In the genomic region with DNA sequence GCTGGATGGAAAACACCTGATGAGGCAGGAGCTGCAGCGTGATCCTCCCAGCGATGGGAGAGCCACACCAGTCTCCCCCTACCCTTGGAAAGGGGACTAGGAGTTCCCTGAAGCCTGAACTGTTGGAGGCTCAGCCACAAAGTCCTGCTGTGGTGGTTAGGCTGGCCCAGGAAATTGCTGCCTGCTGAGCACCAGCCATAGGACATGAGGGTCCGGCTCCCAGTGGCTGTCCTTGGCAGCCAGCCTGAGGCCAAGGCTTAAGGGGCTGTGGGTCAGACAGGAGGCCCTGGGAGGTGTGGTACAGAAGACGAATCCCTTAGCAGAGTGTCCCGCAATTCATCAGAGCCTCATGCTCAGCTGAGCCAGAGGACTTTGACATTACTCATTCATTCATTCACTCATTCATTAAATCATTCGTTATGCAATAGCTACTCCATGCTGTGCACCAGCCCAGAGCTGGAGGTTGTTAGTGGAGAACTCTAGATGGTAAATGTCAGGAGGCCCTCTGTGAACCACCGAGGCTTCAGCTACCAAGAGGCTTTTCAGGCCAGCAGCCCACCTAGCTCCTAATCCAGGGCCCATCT, we compare ENCODE assay signal across 32 cellular contexts. TPM values are rescaled to one million over a fixed set of nuclear protein-coding genes. Genes with fewer than 3 reads are reported as not detected.
"Had no signal": no experiment of that assay in that cellular context is flagged by ENCODE, and none has a peak within 500 bp of the region (broad histone marks: within the 10 kb centered on the region; RNA-seq: fewer than 3 reads in every experiment).

No MANE protein-coding gene starts in this region.

- H3K4me1 ChIP-seq: neural progenitor cell, parathyroid adenoma, psoas muscle, spleen, suprapubic skin, testis, tibial artery, transverse colon, upper lobe of right lung, uterus had no signal

- DNase-seq: natural killer cell; occipital lobe; ovary; psoas muscle; right cardiac atrium; spleen; stimulated activated CD4-positive, alpha-beta T cell treated with anti-CD3 and anti-CD28 coated beads, Interleukin-12 subunit alpha, Interleukin-12 subunit beta, amount 100 ng/mL, for 4 hours; stimulated activated CD4-positive, alpha-beta T cell treated with anti-CD3 and anti-CD28 coated beads, Interleukin-1b, Interleukin-23, amount 100 ng/mL, for 48 hours; stimulated activated CD4-positive, alpha-beta T cell treated with anti-CD3 and anti-CD28 coated beads, Interleukin-4, amount 100 ng/mL, for 1 hour; stimulated activated CD4-positive, alpha-beta T cell treated with anti-CD3 and anti-CD28 coated beads, Interleukin-4, amount 100 ng/mL, for 4 hours; stimulated activated CD8-positive, alpha-beta memory T cell treated with anti-CD3 and anti-CD28 coated beads, Interleukin-4, amount 100 ng/mL, for 48 hours; stimulated activated naive CD4-positive, alpha-beta T cell; stimulated activated naive CD8-positive, alpha-beta T cell treated with anti-CD3 and anti-CD28 coated beads, Interleukin-15, amount 100 ng/mL, for 72 hours; stimulated activated naive CD8-positive, alpha-beta T cell treated with anti-CD3 and anti-CD28 coated beads, Interleukin-15, Interleukin-2, amounts not matched to agents 100 U/mL and 50 U/mL, for 24 hours; substantia nigra; testis; tibial artery; transverse colon; upper lobe of right lung; uterus had no signal

- H3K36me3 ChIP-seq: neural progenitor cell, ovary, spleen, suprapubic skin, tibial artery, transverse colon, upper lobe of right lung, uterus had no signal

- H2AFZ ChIP-seq: neural progenitor cell, parathyroid adenoma had no signal

- H3K79me2 ChIP-seq: parathyroid adenoma had no signal

- H3K4me2 ChIP-seq: neural progenitor cell, smooth muscle cell had no signal

- H3K9me3 ChIP-seq: ovary, psoas muscle, spleen, suprapubic skin, testis, tibial artery, transverse colon, upper lobe of right lung, uterus had no signal

- ATAC-seq: natural killer cell; psoas muscle; right cardiac atrium; sciatic nerve; stimulated activated memory B cell treated with anti-CD40 and anti-IgM and Interleukin-4, amounts not matched to agents 10 μg/mL and 1 μg/mL and 100 μg/mL, for 72 hours; stimulated activated naive CD8-positive, alpha-beta T cell treated with anti-CD3 and anti-CD28 coated beads, Interleukin-15, amount 100 ng/mL, for 72 hours; stimulated activated naive CD8-positive, alpha-beta T cell treated with anti-CD3 and anti-CD28 coated beads, Interleukin-15, Interleukin-2, amounts not matched to agents 100 U/mL and 50 U/mL, for 24 hours; upper lobe of right lung had no signal

- H3K27ac ChIP-seq: neural progenitor cell, ovary, parathyroid adenoma, psoas muscle, skin epidermis, spleen, suprapubic skin, testis, tibial artery, transverse colon, upper lobe of right lung, uterus had no signal

- H3K9ac ChIP-seq: neural progenitor cell, parathyroid adenoma had no signal

- H3K27me3 ChIP-seq: neural progenitor cell, ovary, spleen, testis, transverse colon, upper lobe of right lung, uterus had no signal

- H3K4me3 ChIP-seq: neural progenitor cell, ovary, psoas muscle, skin epidermis, smooth muscle cell, spleen, suprapubic skin, testis, tibial artery, transverse colon, upper lobe of right lung, uterus had no signal

RNA-seq across cellular contexts. Expression of a gene that starts 14.4 kb away (rescaled TPM):
- total RNA-seq: natural killer cell, occipital lobe, psoas muscle, right cardiac atrium, smooth muscle cell, transverse colon had no signal
- polyA plus RNA-seq: neural cell, right cardiac atrium, smooth muscle cell had no signal

RNA-seq across cellular contexts. Expression of a gene that starts 26.6 kb away (rescaled TPM):
- total RNA-seq: osteoblast, psoas muscle had no signal
- polyA plus RNA-seq: neural cell, psoas muscle, smooth muscle cell had no signal

RNA-seq across cellular contexts. Expression of a gene that starts 48.1 kb away (rescaled TPM):
- total RNA-seq: natural killer cell, occipital lobe, osteoblast, ovary, progenitor cell of endocrine pancreas, psoas muscle, renal cortical epithelial cell, right cardiac atrium, sciatic nerve, smooth muscle cell, spleen, suprapubic skin, transverse colon, upper lobe of right lung, urinary bladder, uterus had no signal
- polyA plus RNA-seq: neural cell, ovary, right cardiac atrium, smooth muscle cell, spleen, urinary bladder had no signal

RNA-seq across cellular contexts. Expression of a gene that starts 54.5 kb away (rescaled TPM):
- total RNA-seq: natural killer cell, osteoblast, smooth muscle cell had no signal
